Comparison of ENCODE assay signal across 8 cellular contexts in genomic region chr5:6713274-6714181, GRCh38. TPM values are rescaled to one million over a fixed set of nuclear protein-coding genes. Genes with fewer than 3 reads are reported as not detected.
A peak's percentile ranks its signal among the peaks of the same experiment; 100 is the strongest.
DNase-seq lines count a peak whose midpoint lies in the region; ATAC-seq, FAIRE-seq and TF ChIP-seq lines count a peak whose summit lies in the region.

TSS of gene TENT4A (plus strand) at chr5:6713432. CDS start at chr5:6713984, 552 bp downstream.

- peak within 1 kb of the TSS; percentile 91 for H3K27ac Mint-ChIP-seq in activated CD4-positive, alpha-beta memory T cell treated with anti-CD3 and anti-CD28 coated beads for 36 hours
- H3K27ac Mint-ChIP-seq in nephron = peak within 1 kb of the TSS; percentile 88 to 91 (median 90)

- ATAC-seq in GM18858 (IDR thresholded peaks at IDR 0.05; ENCODE audit: unreplicated experiment) (peak; percentile 12), HG03378 (IDR thresholded peaks at IDR 0.05; ENCODE audit: unreplicated experiment) (peak; percentile 5)

- CTCF ChIA-PET in activated CD4-positive, alpha-beta memory T cell treated with anti-CD3 and anti-CD28 coated beads for 36 hours (lab: Charles Lee) = no interaction called here

- TF ChIP-seq CTCF in fibroblast of pulmonary artery (IDR thresholded peaks at IDR 0.05; ENCODE audit: low read length, missing control alignments) = no peak
- TF ChIP-seq CTCF in nephron (IDR thresholded peaks at IDR 0.05; ENCODE audit: unreplicated experiment in 3 of 3) = no peak

- DNase-seq in AG08395 (ENCODE audit: low spot score) = peak; percentile 99
- peak; percentile 28 for DNase-seq in activated CD4-positive, alpha-beta memory T cell treated with anti-CD3 and anti-CD28 coated beads for 36 hours
- DNase-seq in fibroblast of pulmonary artery (ENCODE audit: low read depth) = no peak
- no peak for DNase-seq in RCC 7860 (ENCODE audit: low spot score)
- no peak for DNase-seq in NCI-H446 treated with DMSO at 0.1 percent for 48 hours (lab: John Stamatoyannopoulos, UW)

- peak within 1 kb of the TSS; percentile 81 for H3K4me3 Mint-ChIP-seq in activated CD4-positive, alpha-beta memory T cell treated with anti-CD3 and anti-CD28 coated beads for 36 hours
- peak within 1 kb of the TSS; percentile 88 to 93 (median 88) for H3K4me3 Mint-ChIP-seq in nephron

- POLR2A ChIA-PET in activated CD4-positive, alpha-beta memory T cell treated with anti-CD3 and anti-CD28 coated beads for 36 hours (lab: Charles Lee) = interaction anchor here (0.7 to 2.7 kb wide), 5 partner anchors 16 to 80 kb away, joined by 3 to 8 read pairs (median 4); partner anchors contain the start of genes NSUN2 and SRD5A1

- FAIRE-seq in RCC 7860 (lab: Jason Lieb, UNC) = no peak

- H3K27me3 Mint-ChIP-seq in activated CD4-positive, alpha-beta memory T cell treated with anti-CD3 and anti-CD28 coated beads for 36 hours = no peaks in the 10 kb centered on the region
- H3K27me3 Mint-ChIP-seq in nephron (ENCODE audit: low read depth) = no peaks in the 10 kb centered on the region

- peaks cover 15% of the 10 kb centered on the region for H3K36me3 Mint-ChIP-seq in activated CD4-positive, alpha-beta memory T cell treated with anti-CD3 and anti-CD28 coated beads for 36 hours
- H3K36me3 Mint-ChIP-seq in nephron (ENCODE audit: low read depth) = peaks cover under 1% of the 10 kb centered on the region

- H3K4me1 Mint-ChIP-seq in activated CD4-positive, alpha-beta memory T cell treated with anti-CD3 and anti-CD28 coated beads for 36 hours (ENCODE audit: low read depth) = peaks cover 38% of the 10 kb centered on the region
- peaks cover 44% of the 10 kb centered on the region for H3K4me1 Mint-ChIP-seq in nephron

- peak within 1 kb of the TSS; percentile 70 for H3K4me3 ChIP-seq in fibroblast of pulmonary artery (replicated peaks; ENCODE audit: low read depth, low read length)

- intact Hi-C loops in activated CD4-positive, alpha-beta memory T cell treated with anti-CD3 and anti-CD28 coated beads for 36 hours (cut with micrococcal nuclease) = loop anchor here (1.0 to 5.0 kb wide), 6 partner anchors 15 to 1154 kb away; partner anchors contain the start of genes FASTKD3, MED10, MTRR and NSUN2

- H3K9me3 Mint-ChIP-seq in activated CD4-positive, alpha-beta memory T cell treated with anti-CD3 and anti-CD28 coated beads for 36 hours = no peaks in the 10 kb centered on the region
- no peaks in the 10 kb centered on the region for H3K9me3 Mint-ChIP-seq in nephron

RNA-seq across cellular contexts. Expression of gene TENT4A, which starts in this region (rescaled TPM):
- total RNA-seq in activated CD4-positive, alpha-beta memory T cell treated with anti-CD3 and anti-CD28 coated beads for 36 hours = 10 to 100 TPM; 26.6 to 29.2 TPM

Comparison
In these comparisons a context has a peak if more than half of its experiments do, and no peak if none do; other contexts are left out.
1. DNase-seq: peak in AG08395 (single experiment) and activated CD4-positive, alpha-beta memory T cell treated with anti-CD3 and anti-CD28 coated beads for 36 hours (single experiment); none in fibroblast of pulmonary artery (single experiment), RCC 7860 (single experiment) and NCI-H446 treated with DMSO at 0.1 percent for 48 hours (single experiment).